In the genomic region with DNA sequence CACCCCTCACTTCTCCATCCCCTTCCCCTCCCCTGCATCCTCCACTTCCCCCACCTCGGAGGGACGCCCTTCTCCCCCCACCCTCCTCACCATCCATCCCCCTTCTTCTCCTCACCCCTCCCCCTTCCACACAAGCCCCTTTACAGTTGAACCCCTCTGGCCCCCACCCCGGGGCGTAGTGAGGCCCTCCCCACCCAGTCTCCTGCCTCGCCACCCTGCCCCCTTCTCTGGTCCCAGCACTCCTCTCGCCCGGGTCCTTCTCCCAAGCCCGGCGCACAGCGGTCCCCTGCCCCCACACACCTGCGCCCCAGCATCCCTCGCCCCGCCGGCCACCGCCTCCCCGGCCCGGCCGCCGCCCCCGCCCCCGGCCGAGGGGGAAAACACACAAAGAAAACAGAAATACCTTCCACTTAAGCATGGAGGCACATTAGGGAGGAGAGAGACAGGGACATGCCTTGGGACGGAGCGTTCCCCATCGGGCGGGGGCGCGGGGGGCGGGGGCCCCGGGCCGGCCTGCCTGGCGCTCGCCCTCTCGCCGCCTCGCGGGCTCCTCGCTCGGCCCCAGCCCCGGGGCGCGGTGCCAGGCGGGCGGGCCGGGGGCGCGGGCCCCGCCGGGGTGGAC, we compare ENCODE assay signal across 8 cellular contexts. TPM values are rescaled to one million over a fixed set of nuclear protein-coding genes. Genes with fewer than 3 reads are reported as not detected.
A peak's percentile ranks its signal among the peaks of the same experiment; 100 is the strongest.
DNase-seq lines count a peak whose midpoint lies in the region; TF ChIP-seq lines count a peak whose summit lies in the region.

No MANE protein-coding gene starts in this region.

- H3K9me3 ChIP-seq in CD8-positive, alpha-beta memory T cell (ENCODE audit: low read length): no peaks in the 10 kb centered on the region

- peak overlapping the region in 6 of 7 donors; percentile 45 to 85 (median 58) for H3K4me3 Mint-ChIP-seq in CD8-positive, alpha-beta memory T cell
- H3K4me3 Mint-ChIP-seq in neural crest cell: peak overlapping the region; percentile 83

- POLR2A ChIA-PET in CD8-positive, alpha-beta memory T cell (lab: Charles Lee): no interaction called here

- no peaks in the 10 kb centered on the region for H3K36me3 Mint-ChIP-seq in CD8-positive, alpha-beta memory T cell
- no peaks in the 10 kb centered on the region for H3K36me3 Mint-ChIP-seq in neural crest cell (ENCODE audit: low read depth)

- peaks cover 41% of the 10 kb centered on the region for H3K27me3 ChIP-seq in CD8-positive, alpha-beta memory T cell (ENCODE audit: insufficient read depth, low read length, poor library complexity, severe bottlenecking)

- H3K4me1 Mint-ChIP-seq in CD8-positive, alpha-beta memory T cell: peaks cover 8 to 36% (median 12%) of the 10 kb centered on the region in 3 donors
- peaks cover 47% of the 10 kb centered on the region for H3K4me1 Mint-ChIP-seq in neural crest cell

- H3K4me1 ChIP-seq in CD8-positive, alpha-beta memory T cell (ENCODE audit: insufficient read depth, low read length): peaks cover 9% of the 10 kb centered on the region

- no peak overlapping the region for H3K4me3 ChIP-seq in CD8-positive, alpha-beta memory T cell (ENCODE audit: low read length)

- H3K27me3 Mint-ChIP-seq in CD8-positive, alpha-beta memory T cell: peaks cover 44 to 65% of the 10 kb centered on the region in 2 donors
- H3K27me3 Mint-ChIP-seq in neural crest cell (ENCODE audit: low read depth): peaks cover 31% of the 10 kb centered on the region

- CTCF ChIA-PET in CD8-positive, alpha-beta memory T cell (lab: Charles Lee): interaction anchor here (1.7 to 3.6 kb wide), 3 partner anchors 11 to 47 kb away, joined by 3 to 18 read pairs (median 9); no protein-coding TSS in a partner anchor

- TF ChIP-seq CTCF in neural crest cell (conservative IDR thresholded peaks at IDR 0.05): no peak

- H3K9me3 Mint-ChIP-seq in CD8-positive, alpha-beta memory T cell: no peaks in the 10 kb centered on the region
- no peaks in the 10 kb centered on the region for H3K9me3 Mint-ChIP-seq in neural crest cell

- no peak overlapping the region for H3K27ac ChIP-seq in CD8-positive, alpha-beta memory T cell (ENCODE audit: low read depth, low read length)

- H3K27ac Mint-ChIP-seq in CD8-positive, alpha-beta memory T cell: no peak overlapping the region
- H3K27ac Mint-ChIP-seq in neural crest cell (ENCODE audit: unreplicated experiment): peak overlapping the region; percentile 19

- H3K36me3 ChIP-seq in CD8-positive, alpha-beta memory T cell (ENCODE audit: insufficient read depth, low read length): no peaks in the 10 kb centered on the region

- DNase-seq in CD8-positive, alpha-beta memory T cell: peak in 1 of 5 donors; percentile 31
- peak; percentile 51 for DNase-seq in HuH-7.5 (ENCODE audit: low spot score)
- DNase-seq in cerebellar cortex (ENCODE audit: low spot score): peak; percentile 46
- DNase-seq in neural crest cell (ENCODE audit: low read depth, low spot score): no peak
- no peak for DNase-seq in kidney glomerular epithelial cell (lab: John Stamatoyannopoulos, UW)
- DNase-seq in GOT3 (lab: John Stamatoyannopoulos, UW): no peak
- DNase-seq in NCI-H187 (lab: John Stamatoyannopoulos, UW): no peak
- DNase-seq in NCI-H774 (lab: John Stamatoyannopoulos, UW): no peak

RNA-seq across cellular contexts. Expression of a gene that starts 0.4 kb away (rescaled TPM):
- under 1 TPM; 0.04 to 0.50 TPM for total RNA-seq in CD8-positive, alpha-beta memory T cell
- not detected for polyA plus RNA-seq in CD8-positive, alpha-beta memory T cell
- 8.4 and 8.6 TPM in 2 replicates for total RNA-seq in neural crest cell

Comparison
In these comparisons a context has a peak if more than half of its experiments do, and no peak if none do; other contexts are left out.
1. DNase-seq: peak in HuH-7.5 (single experiment) and cerebellar cortex (single experiment); none in neural crest cell (single experiment), kidney glomerular epithelial cell (single experiment), GOT3 (single experiment), NCI-H187 (0 of 2) and NCI-H774 (single experiment).